In the genomic region with DNA sequence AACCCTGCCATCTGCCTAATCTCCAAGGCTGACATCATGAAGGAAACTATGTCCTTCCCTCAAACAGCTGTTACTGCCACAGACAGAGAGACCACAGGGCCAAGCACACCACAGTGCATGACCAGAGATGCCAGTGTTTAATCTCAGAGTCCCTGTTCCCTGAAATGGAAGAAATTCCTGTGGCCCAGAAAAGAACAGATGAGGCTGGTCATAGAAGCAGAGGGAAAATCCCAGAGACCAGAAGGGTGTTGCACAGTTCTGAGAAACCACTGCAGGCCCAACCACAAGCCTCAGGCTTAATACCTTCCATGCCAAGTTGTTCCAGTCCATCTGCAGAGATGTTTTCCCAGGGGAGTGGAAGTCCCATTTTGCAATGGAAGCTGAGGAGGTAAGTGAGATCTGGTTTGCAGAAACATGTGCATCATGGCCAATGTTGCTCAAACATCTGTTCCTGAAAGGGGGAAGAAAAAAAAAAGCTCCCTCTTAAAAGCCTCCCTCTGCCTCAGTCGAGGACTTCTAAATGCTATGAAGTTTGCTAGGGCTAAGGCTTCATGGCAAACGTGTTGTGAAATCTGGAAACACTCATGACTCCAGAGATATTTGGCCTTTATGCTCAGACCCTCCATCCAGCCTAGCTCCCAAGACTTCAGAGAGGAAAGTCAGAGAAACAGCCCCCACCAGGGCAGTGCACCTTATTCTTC, we compare ENCODE assay signal across 11 cellular contexts.
DNase-seq lines count a peak whose midpoint lies in the region; ATAC-seq and TF ChIP-seq lines count a peak whose summit lies in the region.
"Had no signal": no experiment of that assay in that cellular context is flagged by ENCODE, and none has a peak within 500 bp of the region (broad histone marks: within the 10 kb centered on the region; RNA-seq: fewer than 3 reads in every experiment).

No MANE protein-coding gene starts in this region.

- DNase-seq in GM03348 (ENCODE audit: low spot score): peak; percentile 86
- peak in 1 of 2 donors; percentile 80 for DNase-seq in ascending aorta (ENCODE audit: low spot score in 2 of 2)
- no peak for DNase-seq in heart left ventricle
- DNase-seq in effector CD8-positive, alpha-beta T cell (lab: John Stamatoyannopoulos, UW): no peak
- DNase-seq in activated CD4-positive, alpha-beta T cell treated with anti-CD3 and anti-CD28 coated beads, Interleukin-2, amount 10 ng/mL, durations not matched to agents 7 days and 5 days: no peak
- DNase-seq in activated T-cell treated with anti-CD3 and anti-CD28 coated beads for 4 hours: no peak
- DNase-seq: effector CD4-positive, alpha-beta T cell had no signal

- intact Hi-C loops in ascending aorta (cut with DNase I): loop anchor here (2.0 to 5.0 kb wide), 4 partner anchors 20 to 713 kb away; no protein-coding TSS in a partner anchor
- intact Hi-C loops in heart left ventricle (cut with DNase I): loop anchor here in 9 of 10 donors (1.0 to 10.0 kb wide), 15 partner anchors 78 to 713 kb away; a partner anchor contains a TSS

- H3K27ac ChIP-seq in ascending aorta (peak overlapping the region; percentile 72 to 79), heart left ventricle (peak overlapping the region in 11 of 12 donors; percentile 43 to 86 (median 71))
- H3K27ac ChIP-seq: parathyroid adenoma had no signal

- H3K4me2 ChIP-seq in skeletal muscle satellite cell (ENCODE audit: low read length): no peak overlapping the region

- WGBS in heart left ventricle, 4 donors: 26 to 50% (median 38%) methylated on average over 2 of the region's 2 CpGs

- no peak for TF ChIP-seq POLR2A in heart left ventricle (IDR thresholded peaks at IDR 0.05)

- no peak overlapping the region for H3K4me3 Mint-ChIP-seq in activated CD4-positive, alpha-beta T cell treated with anti-CD3 and anti-CD28 coated beads, Interleukin-2, amount 10 ng/mL, durations not matched to agents 7 days and 5 days
- H3K4me3 Mint-ChIP-seq: activated CD4-positive, alpha-beta memory T cell treated with anti-CD3 and anti-CD28 coated beads for 36 hours had no signal

- no peak for TF ChIP-seq CTCF in ascending aorta (IDR thresholded peaks at IDR 0.05)
- no peak for TF ChIP-seq CTCF in heart left ventricle (IDR thresholded peaks at IDR 0.05)

- no peak overlapping the region for H3K4me3 ChIP-seq in ascending aorta
- H3K4me3 ChIP-seq in heart left ventricle: no peak overlapping the region
- no peak overlapping the region for H3K4me3 ChIP-seq in skeletal muscle satellite cell (ENCODE audit: low read length)

- H3K9me3 ChIP-seq in ascending aorta: no peaks in the 10 kb centered on the region
- H3K9me3 ChIP-seq in heart left ventricle: peaks cover 0 to 19% (median 7%) of the 10 kb centered on the region in 12 donors
- H3K9me3 ChIP-seq in skeletal muscle satellite cell (replicated peaks; ENCODE audit: low read length): peaks cover 7% of the 10 kb centered on the region

- peaks cover 16% of the 10 kb centered on the region for H3K9me3 Mint-ChIP-seq in activated CD4-positive, alpha-beta T cell treated with anti-CD3 and anti-CD28 coated beads, Interleukin-2, amount 10 ng/mL, durations not matched to agents 7 days and 5 days

- no peaks in the 10 kb centered on the region for H3K36me3 Mint-ChIP-seq in activated CD4-positive, alpha-beta T cell treated with anti-CD3 and anti-CD28 coated beads, Interleukin-2, amount 10 ng/mL, durations not matched to agents 7 days and 5 days (ENCODE audit: low read depth)

- CTCF ChIA-PET in activated CD4-positive, alpha-beta T cell treated with anti-CD3 and anti-CD28 coated beads, Interleukin-2, amount 10 ng/mL, durations not matched to agents 7 days and 5 days (lab: Charles Lee): interaction anchor here (0.6 to 1.5 kb wide), 3 partner anchors 9 to 721 kb away, joined by 3 to 4 read pairs (median 4); no protein-coding TSS in a partner anchor

- peaks cover 3% of the 10 kb centered on the region for H3K27me3 Mint-ChIP-seq in activated CD4-positive, alpha-beta T cell treated with anti-CD3 and anti-CD28 coated beads, Interleukin-2, amount 10 ng/mL, durations not matched to agents 7 days and 5 days

- POLR2A ChIA-PET in activated CD4-positive, alpha-beta T cell treated with anti-CD3 and anti-CD28 coated beads, Interleukin-2, amount 10 ng/mL, durations not matched to agents 7 days and 5 days (lab: Charles Lee): no interaction called here

- H3K27ac Mint-ChIP-seq in activated CD4-positive, alpha-beta T cell treated with anti-CD3 and anti-CD28 coated beads, Interleukin-2, amount 10 ng/mL, durations not matched to agents 7 days and 5 days: no peak overlapping the region
- H3K27ac Mint-ChIP-seq: activated CD4-positive, alpha-beta memory T cell treated with anti-CD3 and anti-CD28 coated beads for 36 hours had no signal

- peak; percentile 18 to 64 (median 31) for ATAC-seq in heart left ventricle
- no peak for ATAC-seq in GM19467 (IDR thresholded peaks at IDR 0.05; ENCODE audit: unreplicated experiment)

- peaks cover 9% of the 10 kb centered on the region for H3K4me1 Mint-ChIP-seq in activated CD4-positive, alpha-beta T cell treated with anti-CD3 and anti-CD28 coated beads, Interleukin-2, amount 10 ng/mL, durations not matched to agents 7 days and 5 days

- no peaks in the 10 kb centered on the region for H3K27me3 ChIP-seq in ascending aorta
- H3K27me3 ChIP-seq in heart left ventricle: no peaks in the 10 kb centered on the region
- H3K27me3 ChIP-seq in skeletal muscle satellite cell (ENCODE audit: control insufficient read depth, insufficient read depth, low read length): peaks cover 10% of the 10 kb centered on the region

- peak overlapping the region; percentile 43 for H3K9ac ChIP-seq in skeletal muscle satellite cell (ENCODE audit: low read depth, low read length)
- H3K9ac ChIP-seq: parathyroid adenoma had no signal

- no peaks in the 10 kb centered on the region for H3K36me3 ChIP-seq in ascending aorta
- no peaks in the 10 kb centered on the region for H3K36me3 ChIP-seq in heart left ventricle
- H3K36me3 ChIP-seq in skeletal muscle satellite cell (ENCODE audit: insufficient read depth, low read length): no peaks in the 10 kb centered on the region

- H3K4me1 ChIP-seq in ascending aorta (peaks cover 24 to 38% of the 10 kb centered on the region in 2 donors), heart left ventricle (peaks cover 0 to 72% (median 33%) of the 10 kb centered on the region in 12 donors), skeletal muscle satellite cell (ENCODE audit: control insufficient read depth, insufficient read depth, low read length) (peaks cover 30% of the 10 kb centered on the region)
- H3K4me1 ChIP-seq: parathyroid adenoma had no signal
